ENCODE assay signal across 29 cellular contexts in the genomic region with DNA sequence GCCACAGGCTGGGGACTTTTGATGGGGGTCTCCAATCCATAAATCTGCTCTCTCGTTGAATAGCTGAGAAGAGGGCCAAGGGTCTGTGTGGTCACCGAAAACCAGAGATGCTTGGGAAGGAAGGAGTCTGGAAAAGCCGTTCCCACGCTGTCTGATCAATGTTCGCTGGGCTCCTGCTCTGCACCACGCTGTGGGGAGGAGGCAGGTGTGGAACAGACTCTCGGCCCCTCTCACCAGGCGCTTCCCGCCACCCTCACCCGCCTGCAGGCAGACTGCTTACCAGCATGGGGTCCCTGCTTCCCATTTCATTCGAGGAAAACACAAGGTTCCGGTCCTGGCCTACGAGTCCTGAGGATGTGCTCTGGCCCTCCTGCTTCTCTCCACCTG. TPM values are rescaled to one million over a fixed set of nuclear protein-coding genes. Genes with fewer than 3 reads are reported as not detected.
DNase-seq lines count a peak whose midpoint lies in the region; ATAC-seq, FAIRE-seq and TF ChIP-seq lines count a peak whose summit lies in the region.
"Had no signal": no experiment of that assay in that cellular context is flagged by ENCODE, and none has a peak within 500 bp of the region (broad histone marks: within the 10 kb centered on the region; RNA-seq: fewer than 3 reads in every experiment).

No MANE protein-coding gene starts in this region.

- peak overlapping the region; percentile 87 for H3K4me2 ChIP-seq in HepG2 (ENCODE audit: low read depth, low read length)
- H3K4me2 ChIP-seq: neural progenitor cell had no signal

- no peak overlapping the region for H3K4me3 Mint-ChIP-seq in nephron progenitor cell
- no peak overlapping the region for H3K4me3 Mint-ChIP-seq in activated T-helper 2 cell treated with anti-CD3 and anti-CD28 coated beads, Interferon-gamma antibody, Interleukin-2, Interleukin-4, amounts not matched to agents 10 μg/mL and 5 μg/mL and 100 μg/mL, durations not matched to agents 14 hours and 24 hours and 36 hours (ENCODE audit: low read depth)
- H3K4me3 Mint-ChIP-seq: neural progenitor cell had no signal

- H3K36me3 ChIP-seq in HepG2 (replicated peaks in 1 of 2; ENCODE audit: control insufficient read depth in 1 of 2, insufficient read depth in 2 of 2, low read length in 2 of 2) (no peaks in the 10 kb centered on the region), right lobe of liver (no peaks in the 10 kb centered on the region), duodenal mucosa (ENCODE audit: control insufficient read depth in 1 of 2, insufficient read depth in 2 of 2, low read length in 2 of 2) (no peaks in the 10 kb centered on the region)
- H3K36me3 ChIP-seq: cardiac muscle cell, heart right ventricle, neural progenitor cell, spleen, transverse colon had no signal

- TF ChIP-seq POLR2A in HepG2 (IDR thresholded peaks at IDR 0.05; ENCODE audit: insufficient read depth in 1 of 2, low read depth in 2 of 2, low read length in 2 of 2), result no peak
- TF ChIP-seq POLR2A in right lobe of liver (IDR thresholded peaks at IDR 0.05), result no peak

- intact Hi-C loops in HepG2 (cut with micrococcal nuclease; ENCODE audit: unreplicated experiment) (no loop called here), right lobe of liver (cut with DNase I) (no loop called here)
- intact Hi-C loops in activated T-helper 2 cell treated with anti-CD3 and anti-CD28 coated beads, Interferon-gamma antibody, Interleukin-2, Interleukin-4, amounts not matched to agents 10 μg/mL and 5 μg/mL and 100 μg/mL, durations not matched to agents 14 hours and 24 hours and 36 hours (cut with micrococcal nuclease), result no loop called here

- H3K4me1 Mint-ChIP-seq in nephron progenitor cell, result peaks cover 29% of the 10 kb centered on the region
- no peaks in the 10 kb centered on the region for H3K4me1 Mint-ChIP-seq in activated T-helper 2 cell treated with anti-CD3 and anti-CD28 coated beads, Interferon-gamma antibody, Interleukin-2, Interleukin-4, amounts not matched to agents 10 μg/mL and 5 μg/mL and 100 μg/mL, durations not matched to agents 14 hours and 24 hours and 36 hours (ENCODE audit: low read depth)

- H3K27me3 ChIP-seq in HepG2 (ENCODE audit: control insufficient read depth in 1 of 2, insufficient read depth in 2 of 2, low read length in 2 of 2), result no peaks in the 10 kb centered on the region
- no peaks in the 10 kb centered on the region for H3K27me3 ChIP-seq in right lobe of liver
- H3K27me3 ChIP-seq in duodenal mucosa (ENCODE audit: control insufficient read depth in 1 of 2, insufficient read depth in 2 of 2, low read length in 2 of 2), result no peaks in the 10 kb centered on the region
- H3K27me3 ChIP-seq: heart right ventricle, transverse colon had no signal

- H3K9me3 ChIP-seq in HepG2 (ENCODE audit: low read length) (no peaks in the 10 kb centered on the region), right lobe of liver (no peaks in the 10 kb centered on the region), duodenal mucosa (ENCODE audit: control insufficient read depth in 1 of 2, low read length in 2 of 2) (no peaks in the 10 kb centered on the region)
- H3K9me3 ChIP-seq: heart right ventricle, mucosa of descending colon, spleen, transverse colon had no signal

- CTCF ChIA-PET in HepG2 (lab: Yijun Ruan, JAX; ENCODE audit: low intra/inter-chr PET ratio, low total read pairs), result no interaction called here

- H3K36me3 Mint-ChIP-seq in nephron progenitor cell (ENCODE audit: low read depth), result no peaks in the 10 kb centered on the region
- H3K36me3 Mint-ChIP-seq in activated T-helper 2 cell treated with anti-CD3 and anti-CD28 coated beads, Interferon-gamma antibody, Interleukin-2, Interleukin-4, amounts not matched to agents 10 μg/mL and 5 μg/mL and 100 μg/mL, durations not matched to agents 14 hours and 24 hours and 36 hours (ENCODE audit: low read depth), result no peaks in the 10 kb centered on the region
- H3K36me3 Mint-ChIP-seq: neural progenitor cell had no signal

- H3K4me1 ChIP-seq in HepG2 (ENCODE audit: insufficient read depth, low read length) (peaks cover 64% of the 10 kb centered on the region), right lobe of liver (peaks cover 0 to 37% (median 7%) of the 10 kb centered on the region in 4 donors), duodenal mucosa (ENCODE audit: control insufficient read depth in 1 of 2, insufficient read depth in 2 of 2, low read length in 2 of 2) (peaks cover 52 to 57% of the 10 kb centered on the region in 2 donors)

- no peak overlapping the region for H3K9ac ChIP-seq in HepG2 (ENCODE audit: insufficient read depth, low read depth, low read length)
- H3K9ac ChIP-seq in duodenal mucosa (ENCODE audit: low read depth in 1 of 2, low read length in 2 of 2), result no peak overlapping the region
- H3K9ac ChIP-seq: neural progenitor cell had no signal

- no peak for TF ChIP-seq CTCF in HepG2 (CRISPR knock-in tag; IDR thresholded peaks at IDR 0.05)
- TF ChIP-seq CTCF in right lobe of liver (IDR thresholded peaks at IDR 0.05), result no peak
- no peak for TF ChIP-seq CTCF in nephron progenitor cell (IDR thresholded peaks at IDR 0.05)

- H2AFZ ChIP-seq in HepG2 (ENCODE audit: low read length), result no peak overlapping the region
- H2AFZ ChIP-seq: neural progenitor cell had no signal

- peak overlapping the region in 2 of 3 experiments; percentile 20 to 39; a peak in 2 of 6 replicates for H3K4me3 ChIP-seq in HepG2 (replicated peaks in 1 of 3; ENCODE audit: insufficient read depth in 1 of 3, low read depth in 2 of 3, low read length in 3 of 3)
- no peak overlapping the region for H3K4me3 ChIP-seq in right lobe of liver
- peak overlapping the region; percentile 11 to 32 for H3K4me3 ChIP-seq in duodenal mucosa (ENCODE audit: low read depth in 1 of 2, low read length in 2 of 2)
- H3K4me3 ChIP-seq: cardiac muscle cell, heart right ventricle, mucosa of descending colon, neural progenitor cell, spleen, transverse colon had no signal

- peak; percentile 10; the same call in 2 of the 3 replicates for ATAC-seq in HepG2
- ATAC-seq in right lobe of liver, result no peak
- no peak for ATAC-seq in GM18520 (IDR thresholded peaks at IDR 0.05; ENCODE audit: unreplicated experiment)
- ATAC-seq: heart right ventricle, left ventricle myocardium superior, Right ventricle myocardium inferior had no signal

- in situ Hi-C loops in HepG2 (cut with HindIII; ENCODE audit: extremely low pct_ligation_motif_present, low pct_unique_long_range_greater_than_20kb), result no loop called here

- no peaks in the 10 kb centered on the region for H3K79me2 ChIP-seq in HepG2 (ENCODE audit: insufficient read depth, low read length)

- H3K27me3 Mint-ChIP-seq in nephron progenitor cell (ENCODE audit: low read depth, poor library complexity), result peaks cover 33% of the 10 kb centered on the region
- peaks cover 6% of the 10 kb centered on the region for H3K27me3 Mint-ChIP-seq in activated T-helper 2 cell treated with anti-CD3 and anti-CD28 coated beads, Interferon-gamma antibody, Interleukin-2, Interleukin-4, amounts not matched to agents 10 μg/mL and 5 μg/mL and 100 μg/mL, durations not matched to agents 14 hours and 24 hours and 36 hours (ENCODE audit: low read depth)

- no peak for TF ChIP-seq RAD21 in HepG2 (CRISPR knock-in tag; IDR thresholded peaks at IDR 0.05)

- no peak overlapping the region for H3K27ac ChIP-seq in HepG2 (ENCODE audit: extremely low read length, insufficient read depth, low read length)
- no peak overlapping the region for H3K27ac ChIP-seq in right lobe of liver
- H3K27ac ChIP-seq in duodenal mucosa (ENCODE audit: low read depth, low read length), result no peak overlapping the region
- H3K27ac ChIP-seq: cardiac muscle cell, heart right ventricle, neural progenitor cell, spleen had no signal

- 82% methylated on average over 8 of the region's 13 CpGs for WGBS in HepG2 (ENCODE audit: low lambda C conversion rate)
- 61% methylated on average over 4 of the region's 13 CpGs for WGBS in right lobe of liver (ENCODE audit: insufficient coverage, low coverage, low lambda C conversion rate, missing lambda C conversion rate)

- no peaks in the 10 kb centered on the region for H4K20me1 ChIP-seq in HepG2 (ENCODE audit: insufficient read depth, low read length)

- no peaks in the 10 kb centered on the region for H3K9me3 Mint-ChIP-seq in nephron progenitor cell
- no peaks in the 10 kb centered on the region for H3K9me3 Mint-ChIP-seq in activated T-helper 2 cell treated with anti-CD3 and anti-CD28 coated beads, Interferon-gamma antibody, Interleukin-2, Interleukin-4, amounts not matched to agents 10 μg/mL and 5 μg/mL and 100 μg/mL, durations not matched to agents 14 hours and 24 hours and 36 hours

- H3K27ac Mint-ChIP-seq in nephron progenitor cell, result peak overlapping the region; percentile 4
- H3K27ac Mint-ChIP-seq in activated T-helper 2 cell treated with anti-CD3 and anti-CD28 coated beads, Interferon-gamma antibody, Interleukin-2, Interleukin-4, amounts not matched to agents 10 μg/mL and 5 μg/mL and 100 μg/mL, durations not matched to agents 14 hours and 24 hours and 36 hours, result no peak overlapping the region
- H3K27ac Mint-ChIP-seq: neural progenitor cell had no signal

- BruUV-seq in HepG2 (replicated peaks; lab: Mats Ljungman, UMichigan), result no TSS peak

- TF ChIP-seq EP300 in HepG2 (IDR thresholded peaks at IDR 0.05; ENCODE audit: low read depth in 2 of 2, low read length in 2 of 2), result no peak
- TF ChIP-seq EP300 in HepG2 (CRISPR knock-in tag; IDR thresholded peaks at IDR 0.05; ENCODE audit: borderline replicate concordance), result no peak

- DNase-seq in HepG2 (ENCODE audit: low spot score) (no peak), right lobe of liver (no peak), nephron progenitor cell (no peak), NCI-H2107 treated with DMSO at 0.1 percent for 48 hours (lab: John Stamatoyannopoulos, UW; ENCODE audit: unreplicated experiment) (no peak), AG08396 (ENCODE audit: low spot score) (no peak)
- DNase-seq in activated T-helper 2 cell treated with anti-CD3 and anti-CD28 coated beads, Interferon-gamma antibody, Interleukin-2, Interleukin-4, amounts not matched to agents 10 μg/mL and 5 μg/mL and 100 μg/mL, durations not matched to agents 14 hours and 24 hours and 36 hours (ENCODE audit: low spot score), result no peak
- DNase-seq: activated CD4-positive, alpha-beta T cell treated with anti-CD3 and anti-CD28 coated beads for 1 hour; activated naive CD4-positive, alpha-beta T cell treated with Interleukin-2 at 50 U/mL for 16 hours; activated T-cell treated with anti-CD3 and anti-CD28 coated beads, Interleukin-2, amount 50 U/mL, for 1 hour; COR-L47; heart right ventricle; IMR-90; left ventricle myocardium superior; spleen; stimulated activated CD4-positive, alpha-beta T cell treated with anti-CD3 and anti-CD28 coated beads, Interleukin-4, amount 100 ng/mL, for 1 hour; stimulated activated naive CD4-positive, alpha-beta T cell treated with Interleukin-2 at 50 U/mL for 16 hours had no signal

- FAIRE-seq in HepG2 (lab: Jason Lieb, UNC), result no peak
- FAIRE-seq: A204.1, endothelial cell of umbilical vein, H54 had no signal

- POLR2A ChIA-PET in HepG2 (lab: Yijun Ruan, JAX), result interaction anchor here (0.5 to 1.8 kb wide), 5 partner anchors 13 to 212 kb away, joined by 3 to 6 read pairs (median 4); a partner anchor contains a TSS

RNA-seq across cellular contexts. Expression of a gene that starts 0.7 kb away (rescaled TPM):
- 0.45 and 0.62 TPM in 2 replicates for total RNA-seq in HepG2 (2016; rRNA removed; fragmentation: Illumina TruSeq; extraction: Trizol)
- 0.18 and 0.61 TPM in 2 replicates for total RNA-seq in HepG2 (2016; cell fraction: cytosol; rRNA removed; fragmentation: Illumina TruSeq; extraction: Trizol; ENCODE audit: low read depth)
- total RNA-seq in HepG2 (2016; cell fraction: insoluble cytoplasmic fraction; rRNA removed; fragmentation: Illumina TruSeq; extraction: Trizol), result 0.50 and 0.65 TPM in 2 replicates
- total RNA-seq in HepG2 (2016; cell fraction: membrane; rRNA removed; fragmentation: Illumina TruSeq; extraction: Trizol), result 0.38 and 0.49 TPM in 2 replicates
- total RNA-seq in HepG2 (2016; cell fraction: nucleus; rRNA removed; fragmentation: Illumina TruSeq; extraction: Trizol), result 0.25 and 0.50 TPM in 2 replicates
- 0.07 and 0.29 TPM in 2 replicates for polyA plus RNA-seq in HepG2 (2011; rRNA removed)
- 0.09 TPM in 1 of 2 replicates, not detected in the other for polyA plus RNA-seq in HepG2 (2011; cell fraction: cytosol; rRNA removed)
- 0.11 and 0.19 TPM in 2 replicates for polyA plus RNA-seq in HepG2 (2011; cell fraction: nucleus; rRNA removed)
- 0.08 and 0.13 TPM in 2 replicates for polyA plus RNA-seq in HepG2 (2012)
- polyA plus RNA-seq in HepG2 (2016; cell fraction: cytosol; fragmentation: Illumina TruSeq; extraction: Trizol; ENCODE audit: low read depth), result 0.10 and 0.26 TPM in 2 replicates
- 0.56 and 0.68 TPM in 2 replicates for polyA plus RNA-seq in HepG2 (2016; cell fraction: insoluble cytoplasmic fraction; fragmentation: Illumina TruSeq; extraction: Trizol; ENCODE audit: low read depth)
- polyA plus RNA-seq in HepG2 (2016; cell fraction: membrane; fragmentation: Illumina TruSeq; extraction: Trizol; ENCODE audit: low read depth), result 0.30 and 0.86 TPM in 2 replicates
- polyA plus RNA-seq in HepG2 (2016; cell fraction: nucleus; fragmentation: Illumina TruSeq; extraction: Trizol; ENCODE audit: insufficient read depth, low read depth), result 0.92 and 2.1 TPM in 2 replicates
- polyA minus RNA-seq in HepG2 (2011; rRNA and poly(A)+ RNA removed; ENCODE audit: low replicate concordance), result 10.9 TPM in 1 of 2 replicates, not detected in the other
- not detected in 2 replicates for polyA minus RNA-seq in HepG2 (2011; cell fraction: cytosol; rRNA and poly(A)+ RNA removed)
- not detected in 2 replicates for polyA minus RNA-seq in HepG2 (2011; cell fraction: nucleus; rRNA and poly(A)+ RNA removed)
- 10 to 100 TPM in 2 of 6 experiments, 1 to 10 TPM in 2, under 1 TPM in 2; 0.26 to 13.8 (median 1.7) TPM for total RNA-seq in right lobe of liver
- not detected in 2 replicates for total RNA-seq in activated T-helper 2 cell treated with anti-CD3 and anti-CD28 coated beads, Interferon-gamma antibody, Interleukin-2, Interleukin-4, amounts not matched to agents 10 μg/mL and 5 μg/mL and 100 μg/mL, durations not matched to agents 14 hours and 24 hours and 36 hours
- total RNA-seq: cardiac muscle cell, IMR-90, left ventricle myocardium superior, M059J, Right ventricle myocardium inferior had no signal
- polyA plus RNA-seq: cardiac muscle cell, IMR-90 had no signal

RNA-seq across cellular contexts. Expression of a gene that starts 32.4 kb away (rescaled TPM):
- total RNA-seq in HepG2 (2016; rRNA removed; fragmentation: Illumina TruSeq; extraction: Trizol), result 0.04 TPM in 1 of 2 replicates, not detected in the other
- not detected in 2 replicates for total RNA-seq in HepG2 (2016; cell fraction: cytosol; rRNA removed; fragmentation: Illumina TruSeq; extraction: Trizol; ENCODE audit: low read depth)
- 0.04 TPM in 1 of 2 replicates, not detected in the other for total RNA-seq in HepG2 (2016; cell fraction: insoluble cytoplasmic fraction; rRNA removed; fragmentation: Illumina TruSeq; extraction: Trizol)
- 0.06 TPM in 1 of 2 replicates, not detected in the other for total RNA-seq in HepG2 (2016; cell fraction: membrane; rRNA removed; fragmentation: Illumina TruSeq; extraction: Trizol)
- 0.25 TPM in 1 of 2 replicates, not detected in the other for total RNA-seq in HepG2 (2016; cell fraction: nucleus; rRNA removed; fragmentation: Illumina TruSeq; extraction: Trizol)
- not detected in 2 replicates for polyA plus RNA-seq in HepG2 (2011; rRNA removed)
- not detected in 2 replicates for polyA plus RNA-seq in HepG2 (2011; cell fraction: cytosol; rRNA removed)
- polyA plus RNA-seq in HepG2 (2011; cell fraction: nucleus; rRNA removed), result not detected in 2 replicates
- 0.07 and 0.17 TPM in 2 replicates for polyA plus RNA-seq in HepG2 (2012)
- polyA plus RNA-seq in HepG2 (2016; cell fraction: cytosol; fragmentation: Illumina TruSeq; extraction: Trizol; ENCODE audit: low read depth), result not detected in 2 replicates
- not detected in 2 replicates for polyA plus RNA-seq in HepG2 (2016; cell fraction: insoluble cytoplasmic fraction; fragmentation: Illumina TruSeq; extraction: Trizol; ENCODE audit: low read depth)
- polyA plus RNA-seq in HepG2 (2016; cell fraction: membrane; fragmentation: Illumina TruSeq; extraction: Trizol; ENCODE audit: low read depth), result not detected in 2 replicates
- not detected in 2 replicates for polyA plus RNA-seq in HepG2 (2016; cell fraction: nucleus; fragmentation: Illumina TruSeq; extraction: Trizol; ENCODE audit: insufficient read depth, low read depth)
- 0.21 TPM in 1 of 2 replicates, not detected in the other for polyA minus RNA-seq in HepG2 (2011; rRNA and poly(A)+ RNA removed; ENCODE audit: low replicate concordance)
- not detected in 2 replicates for polyA minus RNA-seq in HepG2 (2011; cell fraction: cytosol; rRNA and poly(A)+ RNA removed)
- polyA minus RNA-seq in HepG2 (2011; cell fraction: nucleus; rRNA and poly(A)+ RNA removed), result not detected in 2 replicates
- not detected for total RNA-seq in right lobe of liver
- total RNA-seq in activated T-helper 2 cell treated with anti-CD3 and anti-CD28 coated beads, Interferon-gamma antibody, Interleukin-2, Interleukin-4, amounts not matched to agents 10 μg/mL and 5 μg/mL and 100 μg/mL, durations not matched to agents 14 hours and 24 hours and 36 hours, result not detected in 2 replicates
- total RNA-seq: dermis microvascular lymphatic vessel endothelial cell, endothelial cell of umbilical vein, IMR-90, left ventricle myocardium superior, M059J, Right ventricle myocardium inferior, spleen had no signal
- polyA plus RNA-seq: BJ, endothelial cell of umbilical vein, heart right ventricle, IMR-90 had no signal

Comparison
In these comparisons a context has a peak if more than half of its experiments do, and no peak if none do; other contexts are left out.
1. H3K4me3 ChIP-seq: peak in HepG2 (2 of 3) and duodenal mucosa (2 of 2); none in right lobe of liver (0 of 3).